Comparison of ENCODE assay signal across 16 cellular contexts in genomic region chr19:11296264-11296663, GRCh38. TPM values are rescaled to one million over a fixed set of nuclear protein-coding genes. Genes with fewer than 3 reads are reported as not detected.
DNase-seq lines count a peak whose midpoint lies in the region; ATAC-seq, FAIRE-seq and TF ChIP-seq lines count a peak whose summit lies in the region.
"Had no signal": no experiment of that assay in that cellular context is flagged by ENCODE, and none has a peak within 500 bp of the region (broad histone marks: within the 10 kb centered on the region; RNA-seq: fewer than 3 reads in every experiment).

No MANE protein-coding gene starts in this region.

- peak overlapping the region; percentile 11 to 52 (median 37) for H3K27ac ChIP-seq in esophagus muscularis mucosa (replicated peaks in 1 of 4)
- H3K27ac ChIP-seq in Karpas-422 (ENCODE audit: low read length): no peak overlapping the region
- H3K27ac ChIP-seq: upper lobe of right lung had no signal

- no peaks in the 10 kb centered on the region for H4K20me1 ChIP-seq in Karpas-422 (ENCODE audit: insufficient read depth, low read depth, low read length)

- H3K9me3 ChIP-seq in esophagus muscularis mucosa: no peaks in the 10 kb centered on the region
- no peaks in the 10 kb centered on the region for H3K9me3 ChIP-seq in Karpas-422 (ENCODE audit: low read length)
- H3K9me3 ChIP-seq: upper lobe of right lung had no signal

- FAIRE-seq in H54 (lab: Jason Lieb, UNC): no peak

- DNase-seq in Right ventricle myocardium inferior (ENCODE audit: missing footprints) (no peak), cardiac septum (ENCODE audit: low spot score) (no peak), esophagus muscularis mucosa (ENCODE audit: extremely low spot score) (peak; percentile 92), occipital lobe (lab: John Stamatoyannopoulos, UW) (peak; percentile 43), H54 (ENCODE audit: insufficient read length, low spot score) (no peak), Karpas-422 (no peak)
- no peak for DNase-seq in stimulated activated CD4-positive, alpha-beta T cell treated with anti-CD3 and anti-CD28 coated beads, Interleukin-15, amount 100 ng/mL, for 24 hours
- DNase-seq: activated CD8-positive, alpha-beta memory T cell treated with anti-CD3 and anti-CD28 coated beads for 24 hours; activated gamma-delta T cell treated with Interleukin-2 at 50 U/mL for 16 hours; kidney glomerular epithelial cell; NCI-H510A; upper lobe of right lung had no signal

- intact Hi-C loops in Right ventricle myocardium inferior (cut with DNase I): loop anchor here (10.0 kb wide), 1 partner anchor 149 kb away; no protein-coding TSS in a partner anchor
- intact Hi-C loops in cardiac septum (cut with DNase I): loop anchor here (10.0 kb wide), 1 partner anchor 289 kb away; no protein-coding TSS in a partner anchor
- intact Hi-C loops in esophagus muscularis mucosa (cut with DNase I): loop anchor here (5.0 kb wide), 1 partner anchor 86 kb away; the partner anchor contains the start of gene EPOR

- ATAC-seq in Right ventricle myocardium inferior (peak; percentile 58), GM18873 (IDR thresholded peaks at IDR 0.05; ENCODE audit: low FRiP score, unreplicated experiment) (no peak)
- ATAC-seq: upper lobe of right lung had no signal

- H3K4me1 ChIP-seq in esophagus muscularis mucosa (peaks cover 6 to 26% (median 16%) of the 10 kb centered on the region in 4 donors), Karpas-422 (ENCODE audit: low read length) (peaks cover 8% of the 10 kb centered on the region)

- H3K4me2 ChIP-seq in Karpas-422 (ENCODE audit: low read depth, low read length, poor library complexity, severe bottlenecking): no peak overlapping the region
- H3K4me2 ChIP-seq: smooth muscle cell had no signal

- no peaks in the 10 kb centered on the region for H3K9me2 ChIP-seq in Karpas-422 (replicated peaks; ENCODE audit: insufficient read depth, low read length)

- H2AFZ ChIP-seq in Karpas-422 (ENCODE audit: low read length): no peak overlapping the region

- TF ChIP-seq CTCF in esophagus muscularis mucosa (IDR thresholded peaks at IDR 0.05): no peak

- H3K9ac ChIP-seq in Karpas-422 (ENCODE audit: low read length): no peak overlapping the region

- WGBS in esophagus muscularis mucosa: 48% methylated on average over 7 of the region's 7 CpGs

- no peak for TF ChIP-seq EP300 in esophagus muscularis mucosa (IDR thresholded peaks at IDR 0.05)

- H3K27me3 ChIP-seq in esophagus muscularis mucosa (no peaks in the 10 kb centered on the region), Karpas-422 (ENCODE audit: low read length) (no peaks in the 10 kb centered on the region)
- H3K27me3 ChIP-seq: upper lobe of right lung had no signal

- H3K36me3 ChIP-seq in esophagus muscularis mucosa (no peaks in the 10 kb centered on the region), Karpas-422 (ENCODE audit: insufficient read depth, low read length) (no peaks in the 10 kb centered on the region)
- H3K36me3 ChIP-seq: upper lobe of right lung had no signal

- no peak for TF ChIP-seq POLR2A in esophagus muscularis mucosa (IDR thresholded peaks at IDR 0.05; ENCODE audit: low read depth)
- no peak for TF ChIP-seq POLR2A in H54 (IDR thresholded peaks at IDR 0.05; ENCODE audit: low read depth, low read length)

- H3K4me3 ChIP-seq in esophagus muscularis mucosa (no peak overlapping the region), Karpas-422 (ENCODE audit: low read length) (no peak overlapping the region)
- H3K4me3 ChIP-seq: smooth muscle cell, upper lobe of right lung had no signal

- no peaks in the 10 kb centered on the region for H3K79me2 ChIP-seq in Karpas-422 (ENCODE audit: low read length)

RNA-seq across cellular contexts. Expression of gene TSPAN16, which starts 0.3 kb away (rescaled TPM):
- not detected for total RNA-seq in Right ventricle myocardium inferior
- not detected for total RNA-seq in cardiac septum
- not detected for total RNA-seq in esophagus muscularis mucosa
- not detected for total RNA-seq in occipital lobe
- not detected in 2 replicates for total RNA-seq in Karpas-422 (2014; rRNA removed; shearing (Covaris generic); ENCODE audit: low replicate concordance)
- total RNA-seq: A673, RPMI7951, smooth muscle cell, upper lobe of right lung had no signal

RNA-seq across cellular contexts. Expression of gene DOCK6, which starts 33.9 kb away (rescaled TPM):
- 35.1 TPM for total RNA-seq in Right ventricle myocardium inferior
- 50.5 TPM for total RNA-seq in cardiac septum
- 10 to 100 TPM; 32.6 to 51.0 (median 40.1) TPM for total RNA-seq in esophagus muscularis mucosa
- total RNA-seq in occipital lobe: 1.7 TPM
- total RNA-seq in Karpas-422 (2014; rRNA removed; shearing (Covaris generic); ENCODE audit: low replicate concordance): 6.5 and 10.3 TPM in 2 replicates

RNA-seq across cellular contexts. Expression of gene RAB3D, which starts 43.2 kb away (rescaled TPM):
- total RNA-seq in Right ventricle myocardium inferior (9.4 TPM), cardiac septum (7.4 TPM), esophagus muscularis mucosa (10 to 100 TPM; 15.1 to 40.3 (median 27.9) TPM), occipital lobe (24.0 TPM)
- total RNA-seq in Karpas-422 (2014; rRNA removed; shearing (Covaris generic); ENCODE audit: low replicate concordance): 8.6 and 9.0 TPM in 2 replicates

RNA-seq across cellular contexts. Expression of gene TMEM205, which starts 49.8 kb away (rescaled TPM):
- total RNA-seq in Right ventricle myocardium inferior (106 TPM), cardiac septum (75.7 TPM), esophagus muscularis mucosa (100 to 1,000 TPM; 197 to 241 (median 206) TPM), occipital lobe (28.7 TPM)
- total RNA-seq in Karpas-422 (2014; rRNA removed; shearing (Covaris generic); ENCODE audit: low replicate concordance): 103 and 156 TPM in 2 replicates

RNA-seq across cellular contexts. Expression of gene CCDC159, which starts 50.1 kb away (rescaled TPM):
- total RNA-seq in Right ventricle myocardium inferior (17.1 TPM), cardiac septum (24.2 TPM), esophagus muscularis mucosa (10 to 100 TPM in 3 of 4 donors, 1 to 10 TPM in 1; 8.3 to 17.6 (median 13.8) TPM), occipital lobe (2.3 TPM)
- 2.9 and 14.8 TPM in 2 replicates for total RNA-seq in Karpas-422 (2014; rRNA removed; shearing (Covaris generic); ENCODE audit: low replicate concordance)

Comparison
In these comparisons a context has a peak if more than half of its experiments do, and no peak if none do; other contexts are left out.
1. DNase-seq: peak in esophagus muscularis mucosa (single experiment) and occipital lobe (single experiment); none in Right ventricle myocardium inferior (single experiment), cardiac septum (single experiment), H54 (single experiment), Karpas-422 (single experiment) and stimulated activated CD4-positive, alpha-beta T cell treated with anti-CD3 and anti-CD28 coated beads, Interleukin-15, amount 100 ng/mL, for 24 hours (single experiment).